Comparison of ENCODE assay signal across 11 cellular contexts in the genomic region with DNA sequence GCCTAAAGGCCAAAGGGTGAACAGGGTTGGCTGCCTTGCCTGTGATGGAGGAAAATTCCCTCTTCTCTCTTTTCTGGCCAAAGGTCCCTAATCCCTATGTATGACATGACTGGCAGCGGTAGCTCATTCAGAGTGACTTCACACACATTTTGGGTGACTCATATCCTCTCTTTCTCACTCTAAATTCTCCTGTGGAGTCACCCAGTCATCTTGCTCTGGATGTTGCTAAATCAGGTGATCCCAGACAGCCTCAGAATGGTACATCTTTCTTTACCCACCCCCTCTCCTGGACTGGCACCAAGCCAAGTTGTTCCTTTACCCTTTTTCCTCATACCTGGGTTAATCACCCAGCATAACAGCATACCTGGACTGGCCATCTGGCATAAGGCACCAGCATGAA.
A peak's percentile ranks its signal among the peaks of the same experiment; 100 is the strongest.
DNase-seq lines count a peak whose midpoint lies in the region; ATAC-seq, FAIRE-seq and TF ChIP-seq lines count a peak whose summit lies in the region.
"Had no signal": no experiment of that assay in that cellular context is flagged by ENCODE, and none has a peak within 500 bp of the region (broad histone marks: within the 10 kb centered on the region; RNA-seq: fewer than 3 reads in every experiment).

No MANE protein-coding gene starts in this region.

- H3K27me3 ChIP-seq in left ventricle myocardium inferior (ENCODE audit: low read depth): no peaks in the 10 kb centered on the region
- no peaks in the 10 kb centered on the region for H3K27me3 ChIP-seq in small intestine (ENCODE audit: control insufficient read depth in 2 of 2, insufficient read depth in 2 of 2, low read length in 2 of 2)
- no peaks in the 10 kb centered on the region for H3K27me3 ChIP-seq in prostate gland (replicated peaks; ENCODE audit: insufficient read depth)

- H3K36me3 Mint-ChIP-seq in activated naive CD8-positive, alpha-beta T cell treated with anti-CD3 and anti-CD28 coated beads, Interleukin-2, amount 50 U/mL, for 24 hours (ENCODE audit: low read depth): no peaks in the 10 kb centered on the region
- no peaks in the 10 kb centered on the region for H3K36me3 Mint-ChIP-seq in activated naive CD8-positive, alpha-beta T cell treated with anti-CD3 and anti-CD28 coated beads for 36 hours

- 0 to 35% (median 27%) methylated on average over 1 of the region's 1 CpG for WGBS in small intestine, 3 donors
- whole genome bisulfite sequencing in prostate gland: 50% methylated on average over 1 of the region's 1 CpG

- peak; percentile 94 for FAIRE-seq in RCC 7860 (lab: Jason Lieb, UNC)
- no peak for FAIRE-seq in small intestine (lab: Jason Lieb, UNC)
- FAIRE-seq: colon had no signal

- H3K4me1 ChIP-seq in left ventricle myocardium inferior (peaks cover 23% of the 10 kb centered on the region), small intestine (ENCODE audit: control insufficient read depth in 2 of 2, insufficient read depth in 1 of 2, low read depth in 1 of 2, low read length in 1 of 2) (no peaks in the 10 kb centered on the region), prostate gland (replicated peaks) (no peaks in the 10 kb centered on the region)

- DNase-seq in activated naive CD8-positive, alpha-beta T cell treated with anti-CD3 and anti-CD28 coated beads, Interleukin-2, amount 50 U/mL, for 24 hours: no peak
- DNase-seq in activated naive CD8-positive, alpha-beta T cell treated with anti-CD3 and anti-CD28 coated beads for 36 hours: no peak
- DNase-seq in RCC 7860 (ENCODE audit: low spot score) (peak; percentile 95), fibroblast of pulmonary artery (ENCODE audit: low read depth) (peak; percentile 49), left ventricle myocardium inferior (no peak), small intestine (no peak), prostate gland (ENCODE audit: low spot score) (no peak), cerebellum (ENCODE audit: low spot score) (no peak)
- DNase-seq: left ventricle myocardium superior, NCI-H510A treated with DMSO at 0.1 percent for 48 hours had no signal

- peaks cover 11% of the 10 kb centered on the region for H3K4me1 Mint-ChIP-seq in activated naive CD8-positive, alpha-beta T cell treated with anti-CD3 and anti-CD28 coated beads, Interleukin-2, amount 50 U/mL, for 24 hours
- H3K4me1 Mint-ChIP-seq in activated naive CD8-positive, alpha-beta T cell treated with anti-CD3 and anti-CD28 coated beads for 36 hours: peaks cover 7% of the 10 kb centered on the region

- H3K36me3 ChIP-seq in left ventricle myocardium inferior: no peaks in the 10 kb centered on the region
- H3K36me3 ChIP-seq in small intestine (ENCODE audit: control insufficient read depth in 2 of 2, insufficient read depth in 2 of 2, low read length in 2 of 2): no peaks in the 10 kb centered on the region
- H3K36me3 ChIP-seq in prostate gland: no peaks in the 10 kb centered on the region

- H3K4me3 Mint-ChIP-seq in activated naive CD8-positive, alpha-beta T cell treated with anti-CD3 and anti-CD28 coated beads, Interleukin-2, amount 50 U/mL, for 24 hours: no peak overlapping the region
- no peak overlapping the region for H3K4me3 Mint-ChIP-seq in activated naive CD8-positive, alpha-beta T cell treated with anti-CD3 and anti-CD28 coated beads for 36 hours

- no peak for TF ChIP-seq CTCF in fibroblast of pulmonary artery (IDR thresholded peaks at IDR 0.05; ENCODE audit: low read length, missing control alignments)
- TF ChIP-seq CTCF in left ventricle myocardium inferior (IDR thresholded peaks at IDR 0.05; ENCODE audit: borderline replicate concordance): no peak
- no peak for TF ChIP-seq CTCF in prostate gland (IDR thresholded peaks at IDR 0.05)

- no peak overlapping the region for H3K4me3 ChIP-seq in fibroblast of pulmonary artery (replicated peaks; ENCODE audit: low read depth, low read length)
- no peak overlapping the region for H3K4me3 ChIP-seq in left ventricle myocardium inferior
- no peak overlapping the region for H3K4me3 ChIP-seq in small intestine (ENCODE audit: low read depth in 1 of 2, low read length in 2 of 2)
- H3K4me3 ChIP-seq in prostate gland: no peak overlapping the region

- peak; percentile 97 for ATAC-seq in activated naive CD8-positive, alpha-beta T cell treated with anti-CD3 and anti-CD28 coated beads, Interleukin-2, amount 50 U/mL, for 24 hours

- no peak for TF ChIP-seq POLR2A in prostate gland (IDR thresholded peaks at IDR 0.05)

- peaks cover 7% of the 10 kb centered on the region for H3K27me3 Mint-ChIP-seq in activated naive CD8-positive, alpha-beta T cell treated with anti-CD3 and anti-CD28 coated beads, Interleukin-2, amount 50 U/mL, for 24 hours
- peaks cover 14% of the 10 kb centered on the region for H3K27me3 Mint-ChIP-seq in activated naive CD8-positive, alpha-beta T cell treated with anti-CD3 and anti-CD28 coated beads for 36 hours

- peaks cover 8% of the 10 kb centered on the region for H3K9me3 ChIP-seq in left ventricle myocardium inferior (replicated peaks)
- no peaks in the 10 kb centered on the region for H3K9me3 ChIP-seq in small intestine (ENCODE audit: control insufficient read depth, low read depth)
- no peaks in the 10 kb centered on the region for H3K9me3 ChIP-seq in prostate gland

- H3K27ac Mint-ChIP-seq in activated naive CD8-positive, alpha-beta T cell treated with anti-CD3 and anti-CD28 coated beads, Interleukin-2, amount 50 U/mL, for 24 hours: no peak overlapping the region
- H3K27ac Mint-ChIP-seq in activated naive CD8-positive, alpha-beta T cell treated with anti-CD3 and anti-CD28 coated beads for 36 hours: no peak overlapping the region

- H3K9me3 Mint-ChIP-seq in activated naive CD8-positive, alpha-beta T cell treated with anti-CD3 and anti-CD28 coated beads, Interleukin-2, amount 50 U/mL, for 24 hours: peaks cover 3% of the 10 kb centered on the region
- H3K9me3 Mint-ChIP-seq in activated naive CD8-positive, alpha-beta T cell treated with anti-CD3 and anti-CD28 coated beads for 36 hours: peaks cover 11% of the 10 kb centered on the region

- H3K27ac ChIP-seq in left ventricle myocardium inferior (replicated peaks) (no peak overlapping the region), small intestine (ENCODE audit: low read depth in 1 of 2, low read length in 1 of 2) (no peak overlapping the region), prostate gland (no peak overlapping the region)

- intact Hi-C loops in left ventricle myocardium inferior (cut with micrococcal nuclease) (no loop called here), prostate gland (cut with DNase I) (no loop called here)

Comparison
In these comparisons a context has a peak if more than half of its experiments do, and no peak if none do; other contexts are left out.
1. DNase-seq: peak in RCC 7860 (single experiment) and fibroblast of pulmonary artery (single experiment); none in activated naive CD8-positive, alpha-beta T cell treated with anti-CD3 and anti-CD28 coated beads, Interleukin-2, amount 50 U/mL, for 24 hours (single experiment), activated naive CD8-positive, alpha-beta T cell treated with anti-CD3 and anti-CD28 coated beads for 36 hours (single experiment), left ventricle myocardium inferior (single experiment), small intestine (single experiment), prostate gland (single experiment) and cerebellum (single experiment).